Comparison of ENCODE assay signal across 24 cellular contexts in genomic region chr17:1506649-1507254, GRCh38. TPM values are rescaled to one million over a fixed set of nuclear protein-coding genes. Genes with fewer than 3 reads are reported as not detected.
A peak's percentile ranks its signal among the peaks of the same experiment; 100 is the strongest.
DNase-seq lines count a peak whose midpoint lies in the region; ATAC-seq and TF ChIP-seq lines count a peak whose summit lies in the region.
"Had no signal": no experiment of that assay in that cellular context is flagged by ENCODE, and none has a peak within 500 bp of the region (broad histone marks: within the 10 kb centered on the region; RNA-seq: fewer than 3 reads in every experiment).

No MANE protein-coding gene starts in this region.

- ATAC-seq in Right ventricle myocardium inferior: peak; percentile 80
- ATAC-seq in left ventricle myocardium superior: peak; percentile 91
- ATAC-seq in HG03469 (IDR thresholded peaks at IDR 0.05; ENCODE audit: unreplicated experiment): no peak

- no peak overlapping the region for H3K18ac ChIP-seq in neuronal stem cell (ENCODE audit: low read length)

- H3K36me3 ChIP-seq in neuronal stem cell (replicated peaks in 1 of 2; ENCODE audit: control insufficient read depth in 2 of 2, insufficient read depth in 2 of 2, low read length in 2 of 2) (peaks cover 3 to 12% of the 10 kb centered on the region in 2 donors), thyroid gland (peaks cover 8 to 17% of the 10 kb centered on the region in 2 donors)
- H3K36me3 ChIP-seq: BE2C had no signal

- no peak overlapping the region for H2BK15ac ChIP-seq in neuronal stem cell (ENCODE audit: low read length)

- H2BK120ac ChIP-seq in neuronal stem cell (ENCODE audit: low read depth, low read length): peak overlapping the region; percentile 81

- no peaks in the 10 kb centered on the region for H3K9me3 ChIP-seq in neuronal stem cell (replicated peaks in 1 of 2; ENCODE audit: control insufficient read depth in 2 of 2, insufficient read depth in 1 of 2, low read depth in 1 of 2, low read length in 2 of 2)
- no peaks in the 10 kb centered on the region for H3K9me3 ChIP-seq in thyroid gland
- H3K9me3 ChIP-seq: BE2C, SJSA1 had no signal

- no peak overlapping the region for H3K23ac ChIP-seq in neuronal stem cell (ENCODE audit: low read depth, low read length, poor library complexity)

- H3K4me3 ChIP-seq in neuronal stem cell (ENCODE audit: low read length in 2 of 2) (no peak overlapping the region), thyroid gland (replicated peaks in 1 of 3) (no peak overlapping the region)
- H3K4me3 ChIP-seq: SJSA1 had no signal

- TF ChIP-seq POLR2A in thyroid gland (IDR thresholded peaks at IDR 0.05): peak in 1 of 2 donors; percentile 36

- H3K4me2 ChIP-seq in neuronal stem cell (ENCODE audit: insufficient read depth, low read length, poor library complexity, severe bottlenecking): no peak overlapping the region

- peak overlapping the region; percentile 59 for H2AK5ac ChIP-seq in neuronal stem cell (ENCODE audit: low read depth, low read length)

- no peaks in the 10 kb centered on the region for H3K27me3 ChIP-seq in neuronal stem cell (ENCODE audit: control insufficient read depth in 3 of 3, insufficient read depth in 3 of 3, low read depth in 1 of 3, low read length in 3 of 3)
- no peaks in the 10 kb centered on the region for H3K27me3 ChIP-seq in thyroid gland
- H3K27me3 ChIP-seq: BE2C, SJSA1 had no signal

- peak in 1 of 6 experiments; percentile 2 for TF ChIP-seq CTCF in thyroid gland (IDR thresholded peaks at IDR 0.05)

- no peak overlapping the region for H3K14ac ChIP-seq in neuronal stem cell (ENCODE audit: low read length)

- no peak overlapping the region for H2AFZ ChIP-seq in neuronal stem cell (ENCODE audit: low read length)

- no CpG with 5 or more reads among the region's 13 CpGs for WGBS in neuronal stem cell (ENCODE audit: extremely low coverage in 2 of 2, insufficient read length in 2 of 2, insufficient replicate concordance in 1 of 2), 2 donors
- 18 to 38% methylated on average over 13 of the region's 13 CpGs for WGBS in thyroid gland, 2 donors

- no peak overlapping the region for H2BK5ac ChIP-seq in neuronal stem cell (ENCODE audit: low read length)

- H3K4me1 ChIP-seq in neuronal stem cell (ENCODE audit: control insufficient read depth in 2 of 2, insufficient read depth in 1 of 2, low read depth in 1 of 2, low read length in 2 of 2) (peaks cover 0 to 8% of the 10 kb centered on the region in 2 donors), thyroid gland (peaks cover 38 to 68% of the 10 kb centered on the region in 2 donors)
- H3K4me1 ChIP-seq: BE2C, SJSA1 had no signal

- H4K91ac ChIP-seq in neuronal stem cell (ENCODE audit: low read depth, low read length, poor library complexity): no peak overlapping the region

- intact Hi-C loops in Right ventricle myocardium inferior (cut with DNase I) (no loop called here), cardiac septum (cut with DNase I) (no loop called here), left ventricle myocardium superior (cut with micrococcal nuclease) (no loop called here), thyroid gland (cut with DNase I) (no loop called here)

- H3K4ac ChIP-seq in neuronal stem cell (ENCODE audit: low read length): no peak overlapping the region

- no peak overlapping the region for H2BK12ac ChIP-seq in neuronal stem cell (ENCODE audit: low read length)

- H3K9ac ChIP-seq in neuronal stem cell (ENCODE audit: low read depth, low read length, poor library complexity): peak overlapping the region; percentile 32

- H3K27ac ChIP-seq in neuronal stem cell (replicated peaks; ENCODE audit: low read length): no peak overlapping the region
- H3K27ac ChIP-seq in thyroid gland: peak overlapping the region; percentile 74 to 83 (median 78)
- no peak overlapping the region for H3K27ac ChIP-seq in substantia nigra (ENCODE audit: low read depth, low read length, poor library complexity, severe bottlenecking)
- H3K27ac ChIP-seq: SJSA1 had no signal

- H4K8ac ChIP-seq in neuronal stem cell (ENCODE audit: low read depth, low read length): no peak overlapping the region

- no peaks in the 10 kb centered on the region for H3K79me1 ChIP-seq in neuronal stem cell (ENCODE audit: low read depth, low read length)

- DNase-seq in Right ventricle myocardium inferior (ENCODE audit: missing footprints): no peak
- no peak for DNase-seq in cardiac septum (ENCODE audit: low spot score)
- peak; percentile 77 for DNase-seq in left ventricle myocardium superior
- DNase-seq in neuronal stem cell (ENCODE audit: low spot score): no peak
- peak; percentile 93 for DNase-seq in thyroid gland
- no peak for DNase-seq in substantia nigra (lab: John Stamatoyannopoulos, UW)
- DNase-seq in D341Med (ENCODE audit: low spot score): no peak
- DNase-seq: 8988T; ACHN; BE2C; Calu3; CD8-positive, alpha-beta memory T cell; DMS153; DND-41; KBM-7; MV-4-11; NCI-H1105; NCI-H1436 treated with DMSO at 0.1 percent for 48 hours; NCI-H187 treated with DMSO at 0.1 percent for 48 hours; NCI-H446; NCI-H524 treated with DMSO at 0.1 percent for 48 hours; NCI-H774 had no signal

RNA-seq across cellular contexts. Expression of gene INPP5K, which starts 9.7 kb away (rescaled TPM):
- total RNA-seq in Right ventricle myocardium inferior: 35.4 TPM
- total RNA-seq in cardiac septum: 34.2 TPM
- total RNA-seq in left ventricle myocardium superior: 39.1 TPM
- polyA plus RNA-seq in neuronal stem cell (2013, experiment 1 of 2): 11.1 TPM
- polyA plus RNA-seq in neuronal stem cell (2013, experiment 2 of 2): 10.1 TPM
- total RNA-seq in thyroid gland: 100 to 1,000 TPM; 124 to 285 (median 158) TPM

RNA-seq across cellular contexts. Expression of gene MYO1C, which starts 14.3 kb away (rescaled TPM):
- 196 TPM for total RNA-seq in Right ventricle myocardium inferior
- total RNA-seq in cardiac septum: 209 TPM
- 200 TPM for total RNA-seq in left ventricle myocardium superior
- polyA plus RNA-seq in neuronal stem cell (2013, experiment 1 of 2): 42.3 TPM
- polyA plus RNA-seq in neuronal stem cell (2013, experiment 2 of 2): 42.0 TPM
- 100 to 1,000 TPM; 103 to 145 (median 121) TPM for total RNA-seq in thyroid gland

RNA-seq across cellular contexts. Expression of gene CRK, which starts 50.7 kb away (rescaled TPM):
- total RNA-seq in Right ventricle myocardium inferior (43.9 TPM), cardiac septum (43.4 TPM), left ventricle myocardium superior (37.9 TPM), thyroid gland (100 to 1,000 TPM in 2 of 4 donors, 10 to 100 TPM in 2; 89.6 to 140 (median 98.7) TPM)
- polyA plus RNA-seq in neuronal stem cell (2013, experiment 1 of 2): 30.8 TPM
- polyA plus RNA-seq in neuronal stem cell (2013, experiment 2 of 2): 32.4 TPM

RNA-seq across cellular contexts. Expression of gene PITPNA, which starts 55.8 kb away (rescaled TPM):
- total RNA-seq in Right ventricle myocardium inferior: 52.9 TPM
- 49.9 TPM for total RNA-seq in cardiac septum
- 52.6 TPM for total RNA-seq in left ventricle myocardium superior
- 62.6 TPM for polyA plus RNA-seq in neuronal stem cell (2013, experiment 1 of 2)
- polyA plus RNA-seq in neuronal stem cell (2013, experiment 2 of 2): 64.6 TPM
- total RNA-seq in thyroid gland: 10 to 100 TPM; 49.9 to 64.7 (median 54.2) TPM

Comparison
In these comparisons a context has a peak if more than half of its experiments do, and no peak if none do; other contexts are left out.
1. DNase-seq: peak in left ventricle myocardium superior (single experiment) and thyroid gland (2 of 2); none in Right ventricle myocardium inferior (single experiment), cardiac septum (single experiment), neuronal stem cell (single experiment), substantia nigra (0 of 49) and D341Med (single experiment).
2. H3K27ac ChIP-seq: peak in thyroid gland (3 of 3); none in neuronal stem cell (single experiment) and substantia nigra (single experiment).